15 cellular contexts compared by ENCODE assay signal in genomic region chr11:117999354-117999993, GRCh38. TPM values are rescaled to one million over a fixed set of nuclear protein-coding genes. Genes with fewer than 3 reads are reported as not detected.
DNase-seq lines count a peak whose midpoint lies in the region; ATAC-seq, FAIRE-seq and TF ChIP-seq lines count a peak whose summit lies in the region.
"Had no signal": no experiment of that assay in that cellular context is flagged by ENCODE, and none has a peak within 500 bp of the region (broad histone marks: within the 10 kb centered on the region; RNA-seq: fewer than 3 reads in every experiment).

No MANE protein-coding gene starts in this region.

- peaks cover 75% of the 10 kb centered on the region for H3K4me1 Mint-ChIP-seq in activated naive CD8-positive, alpha-beta T cell treated with anti-CD3 and anti-CD28 coated beads for 36 hours
- peaks cover 50 to 96% (median 58%) of the 10 kb centered on the region in 7 donors for H3K4me1 Mint-ChIP-seq in naive thymus-derived CD4-positive, alpha-beta T cell
- peaks cover 11% of the 10 kb centered on the region for H3K4me1 Mint-ChIP-seq in glutamatergic neuron (ENCODE audit: low read depth, unreplicated experiment)

- peak; percentile 40 for FAIRE-seq in GM12892 (lab: Jason Lieb, UNC)
- FAIRE-seq: G401.6 had no signal

- no peak for ATAC-seq in naive thymus-derived CD4-positive, alpha-beta T cell
- ATAC-seq in GM21367 (IDR thresholded peaks at IDR 0.05; ENCODE audit: unreplicated experiment), result no peak

- no peak; the same call in 1 of the 2 replicates for TF ChIP-seq POLR2A in GM12892 (IDR thresholded peaks at IDR 0.05; ENCODE audit: low read depth, low read length)
- no peak for TF ChIP-seq POLR2A in adrenal gland (IDR thresholded peaks at IDR 0.05)
- no peak for TF ChIP-seq POLR2A in breast epithelium (IDR thresholded peaks at IDR 0.05)

- H3K4me3 ChIP-seq in naive thymus-derived CD4-positive, alpha-beta T cell (ENCODE audit: low read length), result no peak overlapping the region
- H3K4me3 ChIP-seq in adrenal gland, result no peak overlapping the region
- H3K4me3 ChIP-seq in breast epithelium, result no peak overlapping the region
- H3K4me3 ChIP-seq: cardiac muscle cell, esophagus muscularis mucosa had no signal

- H3K9me3 Mint-ChIP-seq in activated naive CD8-positive, alpha-beta T cell treated with anti-CD3 and anti-CD28 coated beads for 36 hours, result peaks cover 11% of the 10 kb centered on the region
- peaks cover 0 to 8% (median 2%) of the 10 kb centered on the region in 11 donors for H3K9me3 Mint-ChIP-seq in naive thymus-derived CD4-positive, alpha-beta T cell
- peaks cover 9% of the 10 kb centered on the region for H3K9me3 Mint-ChIP-seq in glutamatergic neuron (ENCODE audit: unreplicated experiment)

- H3K27me3 Mint-ChIP-seq in activated naive CD8-positive, alpha-beta T cell treated with anti-CD3 and anti-CD28 coated beads for 36 hours, result no peaks in the 10 kb centered on the region
- no peaks in the 10 kb centered on the region for H3K27me3 Mint-ChIP-seq in naive thymus-derived CD4-positive, alpha-beta T cell
- peaks cover 10% of the 10 kb centered on the region for H3K27me3 Mint-ChIP-seq in glutamatergic neuron (ENCODE audit: unreplicated experiment)

- peaks cover 39 to 96% of the 10 kb centered on the region in 2 donors for H3K4me1 ChIP-seq in naive thymus-derived CD4-positive, alpha-beta T cell (ENCODE audit: control insufficient read depth in 2 of 2, insufficient read depth in 2 of 2, low read length in 2 of 2)
- peaks cover 0 to 12% of the 10 kb centered on the region in 2 donors for H3K4me1 ChIP-seq in adrenal gland (replicated peaks in 1 of 2)
- no peaks in the 10 kb centered on the region for H3K4me1 ChIP-seq in breast epithelium

- POLR2A ChIA-PET in naive thymus-derived CD4-positive, alpha-beta T cell (lab: Charles Lee), result interaction anchor here (0.9 to 15.8 kb wide), 6 partner anchors 11 to 164 kb away, joined by 3 to 255 read pairs (median 59); partner anchors contain the start of gene IL10RA

- 72 to 100% (median 78%) methylated on average over 1 to 3 of the region's 3 CpGs for WGBS in adrenal gland, 4 donors

- peak overlapping the region; percentile 15 for H3K27ac ChIP-seq in naive thymus-derived CD4-positive, alpha-beta T cell (ENCODE audit: low read depth, low read length)
- H3K27ac ChIP-seq in adrenal gland (no peak overlapping the region), breast epithelium (no peak overlapping the region)
- H3K27ac ChIP-seq: cardiac muscle cell, esophagus muscularis mucosa, WERI-Rb-1 had no signal

- H3K27me3 ChIP-seq in naive thymus-derived CD4-positive, alpha-beta T cell (ENCODE audit: control insufficient read depth in 2 of 2, insufficient read depth in 2 of 2, low read length in 2 of 2), result no peaks in the 10 kb centered on the region
- H3K27me3 ChIP-seq in adrenal gland, result no peaks in the 10 kb centered on the region
- H3K27me3 ChIP-seq in breast epithelium, result no peaks in the 10 kb centered on the region
- H3K27me3 ChIP-seq: cardiac muscle cell, esophagus muscularis mucosa had no signal

- H3K4me3 Mint-ChIP-seq in activated naive CD8-positive, alpha-beta T cell treated with anti-CD3 and anti-CD28 coated beads for 36 hours, result no peak overlapping the region
- H3K4me3 Mint-ChIP-seq in naive thymus-derived CD4-positive, alpha-beta T cell, result peak overlapping the region in 1 of 10 donors; percentile 63
- H3K4me3 Mint-ChIP-seq in glutamatergic neuron (ENCODE audit: unreplicated experiment), result no peak overlapping the region

- TF ChIP-seq CTCF in glutamatergic neuron (IDR thresholded peaks at IDR 0.05; ENCODE audit: partially characterized antibody, unreplicated experiment) (no peak), adrenal gland (IDR thresholded peaks at IDR 0.05) (no peak), breast epithelium (IDR thresholded peaks at IDR 0.05) (no peak)

- peaks cover 32 to 63% (median 37%) of the 10 kb centered on the region in 3 experiments for H3K36me3 ChIP-seq in naive thymus-derived CD4-positive, alpha-beta T cell (ENCODE audit: control insufficient read depth in 2 of 3, insufficient read depth in 3 of 3, low read length in 3 of 3)
- H3K36me3 ChIP-seq in adrenal gland (replicated peaks in 1 of 2) (peaks cover 0 to 7% of the 10 kb centered on the region in 2 donors), breast epithelium (no peaks in the 10 kb centered on the region)
- H3K36me3 ChIP-seq: cardiac muscle cell, WERI-Rb-1 had no signal

- peak overlapping the region; percentile 44 for H3K27ac Mint-ChIP-seq in activated naive CD8-positive, alpha-beta T cell treated with anti-CD3 and anti-CD28 coated beads for 36 hours
- peak overlapping the region; percentile 77 to 98 (median 78) for H3K27ac Mint-ChIP-seq in naive thymus-derived CD4-positive, alpha-beta T cell
- H3K27ac Mint-ChIP-seq in glutamatergic neuron (ENCODE audit: unreplicated experiment), result no peak overlapping the region

- peak; percentile 15 for DNase-seq in CD1c-positive myeloid dendritic cell (ENCODE audit: extremely low spot score)
- DNase-seq in GM12892 (ENCODE audit: insufficient read length), result no peak
- DNase-seq in activated naive CD8-positive, alpha-beta T cell treated with anti-CD3 and anti-CD28 coated beads for 36 hours, result no peak
- DNase-seq in naive thymus-derived CD4-positive, alpha-beta T cell, result no peak
- DNase-seq in glutamatergic neuron, result no peak
- DNase-seq in adrenal gland, result no peak
- DNase-seq in breast epithelium (ENCODE audit: low spot score in 2 of 2), result no peak
- DNase-seq: NCI-H2029 treated with DMSO at 0.1 percent for 48 hours, substantia nigra, SW 1271, WERI-Rb-1 had no signal

- peaks cover 69% of the 10 kb centered on the region for H3K36me3 Mint-ChIP-seq in activated naive CD8-positive, alpha-beta T cell treated with anti-CD3 and anti-CD28 coated beads for 36 hours
- peaks cover 22 to 72% (median 44%) of the 10 kb centered on the region in 5 donors for H3K36me3 Mint-ChIP-seq in naive thymus-derived CD4-positive, alpha-beta T cell
- peaks cover 11% of the 10 kb centered on the region for H3K36me3 Mint-ChIP-seq in glutamatergic neuron (ENCODE audit: unreplicated experiment)

- H3K9me3 ChIP-seq in naive thymus-derived CD4-positive, alpha-beta T cell (ENCODE audit: control insufficient read depth in 2 of 3, low read length in 3 of 3), result no peaks in the 10 kb centered on the region
- H3K9me3 ChIP-seq in adrenal gland (replicated peaks in 1 of 3) (no peaks in the 10 kb centered on the region), breast epithelium (no peaks in the 10 kb centered on the region)

- CTCF ChIA-PET in naive thymus-derived CD4-positive, alpha-beta T cell (lab: Charles Lee), result interaction anchor here (0.8 to 4.0 kb wide), 4 partner anchors 8 to 53 kb away, joined by 3 to 29 read pairs (median 8); no protein-coding TSS in a partner anchor

- intact Hi-C loops in naive thymus-derived CD4-positive, alpha-beta T cell (cut with micrococcal nuclease), result no loop called here
- intact Hi-C loops in adrenal gland (cut with DNase I), result no loop called here
- intact Hi-C loops in breast epithelium (cut with DNase I; ENCODE audit: low total_unique reads), result no loop called here

RNA-seq across cellular contexts. Expression of gene IL10RA, which starts 13.3 kb away (rescaled TPM):
- 7.5 TPM for polyA plus RNA-seq in GM12892 (2012; ENCODE audit: missing spikeins)
- total RNA-seq in activated naive CD8-positive, alpha-beta T cell treated with anti-CD3 and anti-CD28 coated beads for 36 hours, result 10 to 100 TPM; 39.6 to 41.2 TPM
- total RNA-seq in naive thymus-derived CD4-positive, alpha-beta T cell, result 100 to 1,000 TPM; 154 to 300 (median 184) TPM
- 100 to 1,000 TPM in 1 of 2 donors, 10 to 100 TPM in 1; 85.2 to 163 TPM for polyA plus RNA-seq in naive thymus-derived CD4-positive, alpha-beta T cell
- total RNA-seq in glutamatergic neuron (ENCODE audit: unreplicated experiment) (5.8 TPM), adrenal gland (10 to 100 TPM; 24.5 to 50.5 (median 33.0) TPM), breast epithelium (10 to 100 TPM in 2 of 3 donors, 1 to 10 TPM in 1; 9.8 to 47.5 (median 13.3) TPM)
- polyA plus RNA-seq in adrenal gland, result 10 to 100 TPM in 1 of 3 donors, 1 to 10 TPM in 2; 4.6 to 10.2 (median 7.3) TPM
- total RNA-seq: cardiac muscle cell had no signal
- polyA plus RNA-seq: cardiac muscle cell had no signal
